ENCODE assay signal across 1 cellular context in genomic region chr6:170289971-170290305, GRCh38.
TF ChIP-seq lines count a peak whose summit lies in the region.

No MANE protein-coding gene starts in this region.

TF ChIP-seq in HCT116, 20 proteins besides CTCF, POLR2A, EP300 and RAD21 (continued from another document):
- TF ChIP-seq REST (IDR thresholded peaks at IDR 0.05; ENCODE audit: low read depth) (no peak), EGR1 (IDR thresholded peaks at IDR 0.05; ENCODE audit: low read depth) (no peak), ZNF274 (IDR thresholded peaks at IDR 0.05; ENCODE audit: low read depth, low read length) (no peak)
